In the genomic region with DNA sequence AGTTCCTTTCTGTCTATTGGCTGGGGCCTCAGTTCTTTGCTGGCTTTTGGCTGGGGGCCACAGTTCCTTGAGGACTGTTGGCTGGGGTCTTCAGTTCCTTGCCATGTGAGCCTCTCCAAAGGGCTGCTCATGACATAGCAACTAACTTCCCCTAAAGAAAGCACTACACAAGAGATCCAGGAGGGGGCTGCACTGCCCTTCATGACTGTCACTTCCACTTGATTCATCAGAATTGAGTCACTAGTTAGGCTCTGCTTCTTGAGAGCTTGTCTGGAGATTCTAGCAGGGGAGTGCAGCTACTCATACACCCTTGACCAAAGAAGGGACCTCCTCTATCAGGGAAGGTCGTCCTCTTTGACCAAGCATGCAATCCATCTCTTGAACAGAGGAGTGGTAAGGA, we compare ENCODE assay signal across 8 cellular contexts. TPM values are rescaled to one million over a fixed set of nuclear protein-coding genes. Genes with fewer than 3 reads are reported as not detected.
A peak's percentile ranks its signal among the peaks of the same experiment; 100 is the strongest.
DNase-seq lines count a peak whose midpoint lies in the region; ATAC-seq, FAIRE-seq and TF ChIP-seq lines count a peak whose summit lies in the region.

No MANE protein-coding gene starts in this region.

- H3K27ac Mint-ChIP-seq in activated naive CD8-positive, alpha-beta T cell = peak overlapping the region; percentile 34

- TF ChIP-seq EP300 in HepG2 (IDR thresholded peaks at IDR 0.05; ENCODE audit: low read depth in 2 of 2, low read length in 2 of 2) (no peak), HepG2 (CRISPR knock-in tag; IDR thresholded peaks at IDR 0.05; ENCODE audit: borderline replicate concordance) (no peak)

- H3K9me3 Mint-ChIP-seq in activated naive CD8-positive, alpha-beta T cell (ENCODE audit: low read depth) = no peaks in the 10 kb centered on the region

- no peak overlapping the region for H3K9ac ChIP-seq in HepG2 (ENCODE audit: insufficient read depth, low read depth, low read length)

- no peak overlapping the region for H3K27ac ChIP-seq in HepG2 (ENCODE audit: extremely low read length, insufficient read depth, low read length)

- no peak for FAIRE-seq in HepG2 (lab: Jason Lieb, UNC)

- TF ChIP-seq RAD21 in HepG2 (CRISPR knock-in tag; IDR thresholded peaks at IDR 0.05) = no peak

- POLR2A ChIA-PET in HepG2 (lab: Yijun Ruan, JAX) = no interaction called here

- peaks cover 7% of the 10 kb centered on the region for H3K27me3 Mint-ChIP-seq in activated naive CD8-positive, alpha-beta T cell

- BruUV-seq in HepG2 (replicated peaks; lab: Mats Ljungman, UMichigan) = no TSS peak

- H3K79me2 ChIP-seq in HepG2 (ENCODE audit: insufficient read depth, low read length) = no peaks in the 10 kb centered on the region

- H3K4me1 Mint-ChIP-seq in activated naive CD8-positive, alpha-beta T cell (ENCODE audit: low read depth) = no peaks in the 10 kb centered on the region

- H3K36me3 Mint-ChIP-seq in activated naive CD8-positive, alpha-beta T cell = no peaks in the 10 kb centered on the region

- H3K4me2 ChIP-seq in HepG2 (ENCODE audit: low read depth, low read length) = no peak overlapping the region

- H3K27me3 ChIP-seq in MG63 = no peaks in the 10 kb centered on the region
- peaks cover 0 to 8% of the 10 kb centered on the region in 2 experiments; a peak in 1 of 5 replicates for H3K27me3 ChIP-seq in HepG2 (ENCODE audit: control insufficient read depth in 1 of 2, insufficient read depth in 2 of 2, low read length in 2 of 2)

- TF ChIP-seq CTCF in HepG2 (CRISPR knock-in tag; IDR thresholded peaks at IDR 0.05) = peak; percentile 49

- in situ Hi-C loops in HepG2 (cut with HindIII; ENCODE audit: extremely low pct_ligation_motif_present, low pct_unique_long_range_greater_than_20kb) = no loop called here

- ATAC-seq in HepG2 = peak; percentile 79
- no peak for ATAC-seq in GM21526 (IDR thresholded peaks at IDR 0.05; ENCODE audit: low FRiP score, unreplicated experiment)

- H2AFZ ChIP-seq in HepG2 (ENCODE audit: low read length) = no peak overlapping the region

- H3K9me3 ChIP-seq in MG63 = peaks cover 3% of the 10 kb centered on the region; the same call in 1 of the 2 replicates
- H3K9me3 ChIP-seq in HepG2 (ENCODE audit: low read length) = no peaks in the 10 kb centered on the region

- CTCF ChIA-PET in HepG2 (lab: Yijun Ruan, JAX; ENCODE audit: low intra/inter-chr PET ratio, low total read pairs) = interaction anchor here (1.3 to 1.4 kb wide), 3 partner anchors 395 to 458 kb away, joined by 3 to 7 read pairs (median 5); no protein-coding TSS in a partner anchor

- H4K20me1 ChIP-seq in HepG2 (ENCODE audit: insufficient read depth, low read length) = no peaks in the 10 kb centered on the region

- H3K36me3 ChIP-seq in MG63 = no peaks in the 10 kb centered on the region
- H3K36me3 ChIP-seq in HepG2 (replicated peaks in 1 of 2; ENCODE audit: control insufficient read depth in 1 of 2, insufficient read depth in 2 of 2, low read length in 2 of 2) = no peaks in the 10 kb centered on the region

- H3K4me3 ChIP-seq in MG63 = no peak overlapping the region
- no peak overlapping the region for H3K4me3 ChIP-seq in HepG2 (replicated peaks in 1 of 3; ENCODE audit: insufficient read depth in 1 of 3, low read depth in 2 of 3, low read length in 3 of 3)

- no peak overlapping the region for H3K4me3 Mint-ChIP-seq in activated naive CD8-positive, alpha-beta T cell

- intact Hi-C loops in HepG2 (cut with micrococcal nuclease; ENCODE audit: unreplicated experiment) = loop anchor here (2.0 kb wide), 2 partner anchors 459 to 599 kb away; no protein-coding TSS in a partner anchor

- DNase-seq in SKM-1 treated with dmso at 0.1 percent for 144 hours (lab: John Stamatoyannopoulos, UW; ENCODE audit: unreplicated experiment) = peak; percentile 2
- no peak for DNase-seq in SKM-1 (lab: John Stamatoyannopoulos, UW; ENCODE audit: unreplicated experiment)
- peak; percentile 59 for DNase-seq in MG63
- DNase-seq in HepG2 (ENCODE audit: low spot score) = peak; percentile 23
- DNase-seq in putamen (ENCODE audit: low spot score) = no peak
- DNase-seq in NCI-H2196 (lab: John Stamatoyannopoulos, UW; ENCODE audit: unreplicated experiment) = no peak

- WGBS in HepG2 (ENCODE audit: low lambda C conversion rate) = 0% methylated on average over 1 of the region's 1 CpG

- H3K4me1 ChIP-seq in HepG2 (ENCODE audit: insufficient read depth, low read length) = no peaks in the 10 kb centered on the region

- no peak for TF ChIP-seq POLR2A in HepG2 (IDR thresholded peaks at IDR 0.05; ENCODE audit: insufficient read depth in 1 of 2, low read depth in 2 of 2, low read length in 2 of 2)

TF ChIP-seq in HepG2, 621 proteins besides CTCF, POLR2A, EP300 and RAD21:
- TF ChIP-seq STAG1 (CRISPR knock-in tag; IDR thresholded peaks at IDR 0.05) (peak; percentile 68), SMC3 (IDR thresholded peaks at IDR 0.05; ENCODE audit: low read length) (peak; percentile 51; the same call in 1 of the 2 replicates), RBM22 (optimal IDR thresholded peaks at IDR 0.05; ENCODE audit: low read length) (no peak)

RNA-seq across cellular contexts. Expression of a gene that starts 38.0 kb away (rescaled TPM):
- total RNA-seq in MG63 (2014; rRNA removed; shearing (Covaris generic); ENCODE audit: low replicate concordance) = 33.7 and 36.4 TPM in 2 replicates
- not detected in 2 replicates for total RNA-seq in HepG2 (2016; rRNA removed; fragmentation: Illumina TruSeq; extraction: Trizol)
- not detected in 2 replicates for total RNA-seq in HepG2 (2016; cell fraction: cytosol; rRNA removed; fragmentation: Illumina TruSeq; extraction: Trizol; ENCODE audit: low read depth)
- not detected in 2 replicates for total RNA-seq in HepG2 (2016; cell fraction: insoluble cytoplasmic fraction; rRNA removed; fragmentation: Illumina TruSeq; extraction: Trizol)
- not detected in 2 replicates for total RNA-seq in HepG2 (2016; cell fraction: membrane; rRNA removed; fragmentation: Illumina TruSeq; extraction: Trizol)
- total RNA-seq in HepG2 (2016; cell fraction: nucleus; rRNA removed; fragmentation: Illumina TruSeq; extraction: Trizol) = not detected in 2 replicates
- polyA plus RNA-seq in HepG2 (2011; rRNA removed) = not detected in 2 replicates
- polyA plus RNA-seq in HepG2 (2011; cell fraction: cytosol; rRNA removed) = not detected in 2 replicates
- not detected in 2 replicates for polyA plus RNA-seq in HepG2 (2011; cell fraction: nucleus; rRNA removed)
- polyA plus RNA-seq in HepG2 (2012) = not detected in 2 replicates
- polyA plus RNA-seq in HepG2 (2016; cell fraction: cytosol; fragmentation: Illumina TruSeq; extraction: Trizol; ENCODE audit: low read depth) = not detected in 2 replicates
- not detected in 2 replicates for polyA plus RNA-seq in HepG2 (2016; cell fraction: insoluble cytoplasmic fraction; fragmentation: Illumina TruSeq; extraction: Trizol; ENCODE audit: low read depth)
- not detected in 2 replicates for polyA plus RNA-seq in HepG2 (2016; cell fraction: membrane; fragmentation: Illumina TruSeq; extraction: Trizol; ENCODE audit: low read depth)
- not detected in 2 replicates for polyA plus RNA-seq in HepG2 (2016; cell fraction: nucleus; fragmentation: Illumina TruSeq; extraction: Trizol; ENCODE audit: insufficient read depth, low read depth)
- polyA minus RNA-seq in HepG2 (2011; rRNA and poly(A)+ RNA removed; ENCODE audit: low replicate concordance) = not detected in 2 replicates
- polyA minus RNA-seq in HepG2 (2011; cell fraction: cytosol; rRNA and poly(A)+ RNA removed) = not detected in 2 replicates
- polyA minus RNA-seq in HepG2 (2011; cell fraction: nucleus; rRNA and poly(A)+ RNA removed) = not detected in 2 replicates

Comparison
In these comparisons a context has a peak if more than half of its experiments do, and no peak if none do; other contexts are left out.
1. DNase-seq: peak in SKM-1 treated with dmso at 0.1 percent for 144 hours (single experiment), MG63 (single experiment) and HepG2 (single experiment); none in SKM-1 (single experiment), putamen (single experiment) and NCI-H2196 (single experiment).
2. RNA of a gene that starts 38.0 kb away (total RNA-seq): 33.7 to 36.4 TPM in MG63; not detected in HepG2; every median in the first group is over 10 times any median in the second.